1 cellular context compared by ENCODE assay signal in genomic region chr22:45774016-45774670, GRCh38.
TF ChIP-seq lines count a peak whose summit lies in the region.

No MANE protein-coding gene starts in this region.

TF ChIP-seq in WTC11, 78 proteins besides CTCF, POLR2A, EP300 and RAD21 (continued from another document):
- no peak for TF ChIP-seq TEAD1 (CRISPR knock-in tag; IDR thresholded peaks at IDR 0.05)
- TF ChIP-seq, protein P1, sequence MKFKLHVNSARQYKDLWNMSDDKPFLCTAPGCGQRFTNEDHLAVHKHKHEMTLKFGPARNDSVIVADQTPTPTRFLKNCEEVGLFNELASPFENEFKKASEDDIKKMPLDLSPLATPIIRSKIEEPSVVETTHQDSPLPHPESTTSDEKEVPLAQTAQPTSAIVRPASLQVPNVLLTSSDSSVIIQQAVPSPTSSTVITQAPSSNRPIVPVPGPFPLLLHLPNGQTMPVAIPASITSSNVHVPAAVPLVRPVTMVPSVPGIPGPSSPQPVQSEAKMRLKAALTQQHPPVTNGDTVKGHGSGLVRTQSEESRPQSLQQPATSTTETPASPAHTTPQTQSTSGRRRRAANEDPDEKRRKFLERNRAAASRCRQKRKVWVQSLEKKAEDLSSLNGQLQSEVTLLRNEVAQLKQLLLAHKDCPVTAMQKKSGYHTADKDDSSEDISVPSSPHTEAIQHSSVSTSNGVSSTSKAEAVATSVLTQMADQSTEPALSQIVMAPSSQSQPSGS (CRISPR knock-in tag; IDR thresholded peaks at IDR 0.05; ENCODE audit: borderline replicate concordance, low read depth): no peak
- TF ChIP-seq, protein P2, sequence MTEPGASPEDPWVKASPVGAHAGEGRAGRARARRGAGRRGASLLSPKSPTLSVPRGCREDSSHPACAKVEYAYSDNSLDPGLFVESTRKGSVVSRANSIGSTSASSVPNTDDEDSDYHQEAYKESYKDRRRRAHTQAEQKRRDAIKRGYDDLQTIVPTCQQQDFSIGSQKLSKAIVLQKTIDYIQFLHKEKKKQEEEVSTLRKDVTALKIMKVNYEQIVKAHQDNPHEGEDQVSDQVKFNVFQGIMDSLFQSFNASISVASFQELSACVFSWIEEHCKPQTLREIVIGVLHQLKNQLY (CRISPR knock-in tag; IDR thresholded peaks at IDR 0.05): no peak
- TF ChIP-seq MAX (CRISPR knock-in tag; IDR thresholded peaks at IDR 0.05): no peak
- TF ChIP-seq, protein P3, sequence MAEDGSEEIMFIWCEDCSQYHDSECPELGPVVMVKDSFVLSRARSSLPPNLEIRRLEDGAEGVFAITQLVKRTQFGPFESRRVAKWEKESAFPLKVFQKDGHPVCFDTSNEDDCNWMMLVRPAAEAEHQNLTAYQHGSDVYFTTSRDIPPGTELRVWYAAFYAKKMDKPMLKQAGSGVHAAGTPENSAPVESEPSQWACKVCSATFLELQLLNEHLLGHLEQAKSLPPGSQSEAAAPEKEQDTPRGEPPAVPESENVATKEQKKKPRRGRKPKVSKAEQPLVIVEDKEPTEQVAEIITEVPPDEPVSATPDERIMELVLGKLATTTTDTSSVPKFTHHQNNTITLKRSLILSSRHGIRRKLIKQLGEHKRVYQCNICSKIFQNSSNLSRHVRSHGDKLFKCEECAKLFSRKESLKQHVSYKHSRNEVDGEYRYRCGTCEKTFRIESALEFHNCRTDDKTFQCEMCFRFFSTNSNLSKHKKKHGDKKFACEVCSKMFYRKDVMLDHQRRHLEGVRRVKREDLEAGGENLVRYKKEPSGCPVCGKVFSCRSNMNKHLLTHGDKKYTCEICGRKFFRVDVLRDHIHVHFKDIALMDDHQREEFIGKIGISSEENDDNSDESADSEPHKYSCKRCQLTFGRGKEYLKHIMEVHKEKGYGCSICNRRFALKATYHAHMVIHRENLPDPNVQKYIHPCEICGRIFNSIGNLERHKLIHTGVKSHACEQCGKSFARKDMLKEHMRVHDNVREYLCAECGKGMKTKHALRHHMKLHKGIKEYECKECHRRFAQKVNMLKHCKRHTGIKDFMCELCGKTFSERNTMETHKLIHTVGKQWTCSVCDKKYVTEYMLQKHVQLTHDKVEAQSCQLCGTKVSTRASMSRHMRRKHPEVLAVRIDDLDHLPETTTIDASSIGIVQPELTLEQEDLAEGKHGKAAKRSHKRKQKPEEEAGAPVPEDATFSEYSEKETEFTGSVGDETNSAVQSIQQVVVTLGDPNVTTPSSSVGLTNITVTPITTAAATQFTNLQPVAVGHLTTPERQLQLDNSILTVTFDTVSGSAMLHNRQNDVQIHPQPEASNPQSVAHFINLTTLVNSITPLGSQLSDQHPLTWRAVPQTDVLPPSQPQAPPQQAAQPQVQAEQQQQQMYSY (CRISPR knock-in tag; IDR thresholded peaks at IDR 0.05): no peak
